In genomic region chr13:43023244-43023931, GRCh38 we compare ENCODE assay signal across 8 cellular contexts. TPM values are rescaled to one million over a fixed set of nuclear protein-coding genes. Genes with fewer than 3 reads are reported as not detected.
DNase-seq lines count a peak whose midpoint lies in the region; ATAC-seq and TF ChIP-seq lines count a peak whose summit lies in the region.

Gene DNAJC15, plus strand, starts transcription at chr13:43023586. Its CDS starts 41 bp downstream, at chr13:43023627.

- H3K36me3 Mint-ChIP-seq in T-cell: peaks cover 7% of the 10 kb centered on the region
- H3K36me3 Mint-ChIP-seq in progenitor cell of endocrine pancreas (ENCODE audit: insufficient read depth): peaks cover 6% of the 10 kb centered on the region

- H3K27me3 Mint-ChIP-seq in T-cell (no peaks in the 10 kb centered on the region), progenitor cell of endocrine pancreas (no peaks in the 10 kb centered on the region)

- DNase-seq in BJ (ENCODE audit: low read depth) (peak; percentile 30), T-cell (peak; percentile 52 to 85 (median 76)), left cardiac atrium (peak; percentile 91), progenitor cell of endocrine pancreas (ENCODE audit: low spot score, unreplicated experiment) (peak; percentile 66), upper lobe of left lung (peak; percentile 85 to 93)

- H3K4me1 ChIP-seq in upper lobe of left lung: peaks cover 7 to 33% (median 19%) of the 10 kb centered on the region in 4 donors

- intact Hi-C loops in left cardiac atrium (cut with DNase I): no loop called here

- H3K4me3 Mint-ChIP-seq in T-cell: peak within 1 kb of the TSS; percentile 90 to 99 (median 91)
- H3K4me3 Mint-ChIP-seq in progenitor cell of endocrine pancreas (ENCODE audit: low read depth): peak within 1 kb of the TSS; percentile 94

- POLR2A ChIA-PET in BJ (lab: Charles Lee): interaction anchor here (0.6 kb wide), 2 partner anchors 31 kb away, joined by 3 to 5 read pairs; partner anchors contain the start of gene EPSTI1
- POLR2A ChIA-PET in T-cell (lab: Charles Lee): interaction anchor here (0.6 to 2.4 kb wide), 4 partner anchors 29 to 64 kb away, joined by 3 to 17 read pairs (median 6); partner anchors contain the start of gene EPSTI1 (in 1 of the 2)

- TF ChIP-seq CTCF in BJ (IDR thresholded peaks at IDR 0.05; ENCODE audit: insufficient read depth, low read depth, low read length) (peak; percentile 27; the same call in 1 of the 2 replicates), progenitor cell of endocrine pancreas (IDR thresholded peaks at IDR 0.05; ENCODE audit: unreplicated experiment) (peak; percentile 19), upper lobe of left lung (IDR thresholded peaks at IDR 0.05) (peak in 3 of 6 experiments; percentile 8 to 33 (median 31))

- peak; percentile 90 for ATAC-seq in GM19395 (IDR thresholded peaks at IDR 0.05; ENCODE audit: unreplicated experiment)
- ATAC-seq in HG03558 (IDR thresholded peaks at IDR 0.05; ENCODE audit: extremely low read depth, unreplicated experiment): peak; percentile 54
- peak; percentile 90 to 95 (median 93) for ATAC-seq in T-cell (replicated peaks in 1 of 4)
- peak; percentile 92 to 93 for ATAC-seq in left cardiac atrium
- peak; percentile 93 to 98 for ATAC-seq in upper lobe of left lung (ENCODE audit: low FRiP score in 2 of 2)

- H3K27me3 ChIP-seq in BJ (ENCODE audit: control insufficient read depth, insufficient read depth, low read length): no peaks in the 10 kb centered on the region
- H3K27me3 ChIP-seq in upper lobe of left lung: no peaks in the 10 kb centered on the region

- TF ChIP-seq POLR2A in upper lobe of left lung (IDR thresholded peaks at IDR 0.05): peak; percentile 20 to 75 (median 37)

- CTCF ChIA-PET in BJ (lab: Yijun Ruan, JAX) (interaction anchor here (0.6 to 1.0 kb wide), 6 partner anchors 17 to 283 kb away, joined by 3 to 4 read pairs (median 3); partner anchors contain the start of gene EPSTI1), T-cell (lab: Charles Lee) (interaction anchor here (0.5 to 2.4 kb wide), 11 partner anchors 23 to 70 kb away, joined by 3 to 6 read pairs (median 4); no protein-coding TSS in a partner anchor)

- H3K4me3 ChIP-seq in BJ (ENCODE audit: low read depth, low read length): peak within 1 kb of the TSS; percentile 75
- H3K4me3 ChIP-seq in upper lobe of left lung: peak within 1 kb of the TSS; percentile 49 to 72 (median 58)

- no peaks in the 10 kb centered on the region for H3K9me3 Mint-ChIP-seq in T-cell
- no peaks in the 10 kb centered on the region for H3K9me3 Mint-ChIP-seq in progenitor cell of endocrine pancreas (ENCODE audit: low read depth)

- H3K36me3 ChIP-seq in BJ (ENCODE audit: control insufficient read depth, insufficient read depth, low read length) (no peaks in the 10 kb centered on the region), upper lobe of left lung (peaks cover 0 to 5% (median 0%) of the 10 kb centered on the region in 4 donors)

- H3K9me3 ChIP-seq in upper lobe of left lung: no peaks in the 10 kb centered on the region

- H3K27ac Mint-ChIP-seq in T-cell (peak within 1 kb of the TSS; percentile 74 to 99), progenitor cell of endocrine pancreas (peak within 1 kb of the TSS; percentile 97)

- no peak for TF ChIP-seq EP300 in upper lobe of left lung (IDR thresholded peaks at IDR 0.05)

- peaks cover 28 to 36% (median 34%) of the 10 kb centered on the region in 3 donors for H3K4me1 Mint-ChIP-seq in T-cell
- H3K4me1 Mint-ChIP-seq in progenitor cell of endocrine pancreas (ENCODE audit: low read depth): peaks cover 10% of the 10 kb centered on the region

- no peak within 1 kb of the TSS for H3K27ac ChIP-seq in adipose tissue (ENCODE audit: low read depth, low read length)
- peak within 1 kb of the TSS; percentile 80 to 94 (median 84) for H3K27ac ChIP-seq in upper lobe of left lung

- WGBS in adipose tissue, 3 donors: 4 to 6% (median 6%) methylated on average over 50 of the region's 50 CpGs
- 2 to 5% methylated on average over 26 to 42 of the region's 50 CpGs for WGBS in upper lobe of left lung, 2 donors

RNA-seq across cellular contexts. Expression of gene DNAJC15, which starts in this region (rescaled TPM):
- polyA plus RNA-seq in BJ (2011; rRNA removed) (63.6 and 63.9 TPM in 2 replicates), adipose tissue (10 to 100 TPM; 10.7 to 19.1 (median 12.9) TPM)
- 15.4 and 23.5 TPM in 2 replicates for polyA minus RNA-seq in BJ (2011; rRNA and poly(A)+ RNA removed)
- total RNA-seq in T-cell (10 to 100 TPM in 1 of 5 donors, 1 to 10 TPM in 4; 4.4 to 10.8 (median 8.5) TPM), left cardiac atrium (10 to 100 TPM; 21.8 to 24.4 TPM), progenitor cell of endocrine pancreas (27.4 and 30.0 TPM in 2 replicates), upper lobe of left lung (10 to 100 TPM in 3 of 6 donors, 1 to 10 TPM in 3; 3.1 to 19.3 (median 9.0) TPM)

Comparison
In these comparisons a context has a peak if more than half of its experiments do, and no peak if none do; other contexts are left out.
1. DNase-seq: peak in every context shown above with its lines; median percentile 91 in left cardiac atrium; 89 in upper lobe of left lung; 76 in T-cell; 66 in progenitor cell of endocrine pancreas; 30 in BJ.